9 cellular contexts compared by ENCODE assay signal in genomic region chr1:1440941-1441888, GRCh38. TPM values are rescaled to one million over a fixed set of nuclear protein-coding genes. Genes with fewer than 3 reads are reported as not detected.
DNase-seq lines count a peak whose midpoint lies in the region; ATAC-seq and TF ChIP-seq lines count a peak whose summit lies in the region.
"Had no signal": no experiment of that assay in that cellular context is flagged by ENCODE, and none has a peak within 500 bp of the region (broad histone marks: within the 10 kb centered on the region; RNA-seq: fewer than 3 reads in every experiment).

No MANE protein-coding gene starts in this region.

- no peaks in the 10 kb centered on the region for H3K36me3 Mint-ChIP-seq in osteocyte (ENCODE audit: unreplicated experiment)

- no peak overlapping the region for H3K4me3 Mint-ChIP-seq in osteocyte (ENCODE audit: unreplicated experiment)

- WGBS in esophagus muscularis mucosa = 53% methylated on average over 8 of the region's 29 CpGs
- 34 to 54% methylated on average over 9 to 17 of the region's 29 CpGs for WGBS in upper lobe of left lung, 2 donors

- H3K4me1 Mint-ChIP-seq in osteocyte (ENCODE audit: unreplicated experiment) = peaks cover 10% of the 10 kb centered on the region

- peak; percentile 41 for DNase-seq in EH (ENCODE audit: low read depth)
- DNase-seq in MG63 = peak; percentile 44
- DNase-seq in activated CD8-positive, alpha-beta memory T cell treated with anti-CD3 and anti-CD28 coated beads for 48 hours (ENCODE audit: low read depth in 2 of 3, low spot score in 2 of 3) = peak in 2 of 3 experiments; percentile 49 to 52
- no peak for DNase-seq in esophagus muscularis mucosa (ENCODE audit: extremely low spot score)
- DNase-seq in osteocyte (ENCODE audit: extremely low spot score, unreplicated experiment) = no peak
- DNase-seq in upper lobe of left lung = peak in 1 of 2 donors; percentile 92

- H3K9me3 ChIP-seq in MG63 (no peaks in the 10 kb centered on the region), esophagus muscularis mucosa (no peaks in the 10 kb centered on the region), upper lobe of left lung (no peaks in the 10 kb centered on the region)

- TF ChIP-seq POLR2A in esophagus muscularis mucosa (IDR thresholded peaks at IDR 0.05; ENCODE audit: low read depth) = no peak
- TF ChIP-seq POLR2A in upper lobe of left lung (IDR thresholded peaks at IDR 0.05) = no peak

- peaks cover 26 to 65% (median 56%) of the 10 kb centered on the region in 4 donors for H3K4me1 ChIP-seq in esophagus muscularis mucosa
- peaks cover 23 to 43% (median 33%) of the 10 kb centered on the region in 4 donors for H3K4me1 ChIP-seq in upper lobe of left lung

- no peak for TF ChIP-seq EP300 in esophagus muscularis mucosa (IDR thresholded peaks at IDR 0.05)
- no peak for TF ChIP-seq EP300 in upper lobe of left lung (IDR thresholded peaks at IDR 0.05)

- ATAC-seq in upper lobe of left lung (ENCODE audit: low FRiP score in 2 of 2) (peak; percentile 80 to 85), HG03460 (IDR thresholded peaks at IDR 0.05; ENCODE audit: unreplicated experiment) (no peak), GM21576 (IDR thresholded peaks at IDR 0.05; ENCODE audit: unreplicated experiment) (no peak)

- peak overlapping the region; percentile 43 to 74 (median 60) for H3K27ac ChIP-seq in esophagus muscularis mucosa (replicated peaks in 1 of 4)
- peak overlapping the region in 2 of 4 donors; percentile 32 to 34 for H3K27ac ChIP-seq in upper lobe of left lung
- H3K27ac ChIP-seq: SK-N-MC had no signal

- peak; percentile 89 to 97 (median 94) for TF ChIP-seq CTCF in esophagus muscularis mucosa (IDR thresholded peaks at IDR 0.05)
- TF ChIP-seq CTCF in osteocyte (IDR thresholded peaks at IDR 0.05) = peak; percentile 70
- TF ChIP-seq CTCF in upper lobe of left lung (IDR thresholded peaks at IDR 0.05) = peak; percentile 89 to 93 (median 92)

- no peaks in the 10 kb centered on the region for H3K27me3 Mint-ChIP-seq in osteocyte (ENCODE audit: unreplicated experiment)

- intact Hi-C loops in esophagus muscularis mucosa (cut with DNase I) = loop anchor here (2.0 kb wide), 1 partner anchor 38 kb away; no protein-coding TSS in a partner anchor

- H3K36me3 ChIP-seq in MG63 (no peaks in the 10 kb centered on the region), esophagus muscularis mucosa (peaks cover 0 to 24% (median 12%) of the 10 kb centered on the region in 4 donors), upper lobe of left lung (no peaks in the 10 kb centered on the region)

- H3K27ac Mint-ChIP-seq in osteocyte (ENCODE audit: unreplicated experiment) = no peak overlapping the region

- no peaks in the 10 kb centered on the region for H3K27me3 ChIP-seq in MG63
- no peaks in the 10 kb centered on the region for H3K27me3 ChIP-seq in esophagus muscularis mucosa
- H3K27me3 ChIP-seq in upper lobe of left lung = no peaks in the 10 kb centered on the region

- H3K9me3 Mint-ChIP-seq in osteocyte (ENCODE audit: unreplicated experiment) = no peaks in the 10 kb centered on the region

- no peak overlapping the region for H3K4me3 ChIP-seq in MG63
- H3K4me3 ChIP-seq in esophagus muscularis mucosa = no peak overlapping the region
- no peak overlapping the region for H3K4me3 ChIP-seq in upper lobe of left lung
- H3K4me3 ChIP-seq: SK-N-MC had no signal

RNA-seq across cellular contexts. Expression of gene VWA1, which starts 5.7 kb away (rescaled TPM):
- 0.59 and 6.2 TPM in 2 replicates for total RNA-seq in MG63 (2014; rRNA removed; shearing (Covaris generic); ENCODE audit: low replicate concordance)
- total RNA-seq in esophagus muscularis mucosa = 100 to 1,000 TPM in 2 of 4 donors, 10 to 100 TPM in 2; 99.7 to 168 (median 116) TPM
- total RNA-seq in osteocyte = 15.6 and 17.5 TPM in 2 replicates
- total RNA-seq in upper lobe of left lung = 100 to 1,000 TPM in 2 of 6 donors, 10 to 100 TPM in 4; 41.8 to 108 (median 62.5) TPM

RNA-seq across cellular contexts. Expression of gene ATAD3C, which starts 8.3 kb away (rescaled TPM):
- not detected in 2 replicates for total RNA-seq in MG63 (2014; rRNA removed; shearing (Covaris generic); ENCODE audit: low replicate concordance)
- total RNA-seq in esophagus muscularis mucosa (1 to 10 TPM in 1 of 4 donors, under 1 TPM in 3; 0.32 to 2.4 (median 0.58) TPM), osteocyte (0.27 and 0.44 TPM in 2 replicates), upper lobe of left lung (10 to 100 TPM in 5 of 6 donors, 1 to 10 TPM in 1; 9.2 to 20.9 (median 14.7) TPM)

RNA-seq across cellular contexts. Expression of gene ANKRD65, which starts 20.1 kb away (rescaled TPM):
- not detected in 2 replicates for total RNA-seq in MG63 (2014; rRNA removed; shearing (Covaris generic); ENCODE audit: low replicate concordance)
- total RNA-seq in esophagus muscularis mucosa (10 to 100 TPM in 2 of 4 donors, 1 to 10 TPM in 2; 8.1 to 19.2 (median 9.8) TPM), osteocyte (0.21 and 0.24 TPM in 2 replicates), upper lobe of left lung (10 to 100 TPM; 21.3 to 54.5 (median 34.7) TPM)

RNA-seq across cellular contexts. Expression of gene ATAD3B, which starts 30.4 kb away (rescaled TPM):
- 26.1 and 36.6 TPM in 2 replicates for total RNA-seq in MG63 (2014; rRNA removed; shearing (Covaris generic); ENCODE audit: low replicate concordance)
- total RNA-seq in esophagus muscularis mucosa = 10 to 100 TPM in 2 of 4 donors, 1 to 10 TPM in 2; 9.7 to 14.9 (median 10.0) TPM
- total RNA-seq in osteocyte = 26.9 and 28.6 TPM in 2 replicates
- 100 to 1,000 TPM in 1 of 6 donors, 10 to 100 TPM in 5; 19.9 to 120 (median 26.9) TPM for total RNA-seq in upper lobe of left lung

RNA-seq across cellular contexts. Expression of gene MRPL20, which starts 34.1 kb away (rescaled TPM):
- total RNA-seq in MG63 (2014; rRNA removed; shearing (Covaris generic); ENCODE audit: low replicate concordance) = 32.0 and 55.2 TPM in 2 replicates
- total RNA-seq in esophagus muscularis mucosa = 100 to 1,000 TPM; 144 to 175 (median 155) TPM
- 82.1 and 86.9 TPM in 2 replicates for total RNA-seq in osteocyte
- total RNA-seq in upper lobe of left lung = 100 to 1,000 TPM in 3 of 6 donors, 10 to 100 TPM in 3; 90.7 to 145 (median 101) TPM

Comparison
In these comparisons a context has a peak if more than half of its experiments do, and no peak if none do; other contexts are left out.
1. DNase-seq: peak in EH (single experiment), MG63 (single experiment) and activated CD8-positive, alpha-beta memory T cell treated with anti-CD3 and anti-CD28 coated beads for 48 hours (2 of 3); none in esophagus muscularis mucosa (single experiment) and osteocyte (single experiment).
2. ATAC-seq: peak in upper lobe of left lung (2 of 2); none in HG03460 (single experiment) and GM21576 (single experiment).
3. Peak in every context shown above with its lines, with median percentiles within 50 percentile points of each other: CTCF ChIP-seq.